Comparison of ENCODE assay signal across 15 cellular contexts in genomic region chr10:17536221-17536620, GRCh38.
A peak's percentile ranks its signal among the peaks of the same experiment; 100 is the strongest.
DNase-seq lines count a peak whose midpoint lies in the region; ATAC-seq and TF ChIP-seq lines count a peak whose summit lies in the region.
"Had no signal": no experiment of that assay in that cellular context is flagged by ENCODE, and none has a peak within 500 bp of the region (broad histone marks: within the 10 kb centered on the region; RNA-seq: fewer than 3 reads in every experiment).

No MANE protein-coding gene starts in this region.

- no peak overlapping the region for H3K4me3 Mint-ChIP-seq in natural killer cell treated with Interleukin-12 subunit alpha and Interleukin-12 subunit beta and Interleukin-15 and Interleukin-18, amount 100 ng/mL, for 72 hours
- no peak overlapping the region for H3K4me3 Mint-ChIP-seq in effector memory CD8-positive, alpha-beta T cell
- H3K4me3 Mint-ChIP-seq: CD4-positive, alpha-beta memory T cell had no signal

- H3K27me3 ChIP-seq in A673 (replicated peaks; ENCODE audit: insufficient read depth, low read depth, low read length, poor library complexity) = no peaks in the 10 kb centered on the region
- no peaks in the 10 kb centered on the region for H3K27me3 ChIP-seq in GM23248 (replicated peaks; ENCODE audit: insufficient read depth)
- H3K27me3 ChIP-seq in fibroblast of lung (ENCODE audit: control insufficient read depth, insufficient read depth, low read length) = no peaks in the 10 kb centered on the region
- H3K27me3 ChIP-seq: BE2C had no signal

- peaks cover 3% of the 10 kb centered on the region for H3K4me1 ChIP-seq in A673 (ENCODE audit: insufficient read depth, low read length, poor library complexity, severe bottlenecking)
- H3K4me1 ChIP-seq in GM23248 (ENCODE audit: insufficient read depth) = no peaks in the 10 kb centered on the region
- no peaks in the 10 kb centered on the region for H3K4me1 ChIP-seq in fibroblast of lung (ENCODE audit: control insufficient read depth, extremely low read depth, insufficient read depth, low read length)
- H3K4me1 ChIP-seq: BE2C had no signal

- POLR2A ChIA-PET in A673 (lab: Charles Lee; ENCODE audit: low non-redundant PET) = no interaction called here

- H3K9me3 ChIP-seq in A673 (ENCODE audit: low read depth, low read length, poor library complexity, severe bottlenecking) (no peaks in the 10 kb centered on the region), GM23248 (ENCODE audit: low read depth) (no peaks in the 10 kb centered on the region), fibroblast of lung (ENCODE audit: control insufficient read depth, insufficient read depth, low read depth, low read length) (no peaks in the 10 kb centered on the region)
- H3K9me3 ChIP-seq: BE2C had no signal

- no peaks in the 10 kb centered on the region for H3K9me2 ChIP-seq in GM23248 (ENCODE audit: insufficient read depth)

- WGBS in GM23248 (ENCODE audit: low coverage in 1 of 2, low lambda C conversion rate in 2 of 2, missing lambda C conversion rate in 2 of 2), 2 experiments = 18 to 30% methylated on average over 3 of the region's 3 CpGs

- no peaks in the 10 kb centered on the region for H3K36me3 Mint-ChIP-seq in natural killer cell treated with Interleukin-12 subunit alpha and Interleukin-12 subunit beta and Interleukin-15 and Interleukin-18, amount 100 ng/mL, for 72 hours
- no peaks in the 10 kb centered on the region for H3K36me3 Mint-ChIP-seq in effector memory CD8-positive, alpha-beta T cell (ENCODE audit: insufficient read depth)
- H3K36me3 Mint-ChIP-seq: CD4-positive, alpha-beta memory T cell had no signal

- CTCF ChIA-PET in A673 (lab: Charles Lee) = no interaction called here

- H2AFZ ChIP-seq in GM23248 (peak overlapping the region; percentile 38; the same call in 1 of the 2 replicates), fibroblast of lung (ENCODE audit: low read length) (peak overlapping the region; percentile 52)

- intact Hi-C loops in A673 (cut with micrococcal nuclease; ENCODE audit: unreplicated experiment) = no loop called here

- H3K4me2 ChIP-seq in GM23248 (ENCODE audit: unreplicated experiment) (no peak overlapping the region), fibroblast of lung (ENCODE audit: extremely low read depth, insufficient read depth, low read length) (no peak overlapping the region)

- peak; percentile 19 for DNase-seq in A673 (ENCODE audit: low spot score)
- no peak for DNase-seq in GM23248
- DNase-seq in NCI-H82 treated with DMSO at 0.1 percent for 48 hours (lab: John Stamatoyannopoulos, UW; ENCODE audit: unreplicated experiment) = peak; percentile 8
- DNase-seq in fibroblast of lung (ENCODE audit: low read depth in 2 of 2) = no peak
- DNase-seq in natural killer cell treated with Interleukin-12 subunit alpha and Interleukin-12 subunit beta and Interleukin-15 and Interleukin-18, amount 100 ng/mL, for 72 hours (ENCODE audit: low spot score) = no peak
- no peak for DNase-seq in GM03348 (ENCODE audit: low spot score)
- DNase-seq in G401 (ENCODE audit: low spot score) = no peak
- no peak for DNase-seq in effector memory CD8-positive, alpha-beta T cell
- DNase-seq: BE2C; CD4-positive, alpha-beta memory T cell; DMS79 had no signal

- no peaks in the 10 kb centered on the region for H3F3A ChIP-seq in GM23248 (ENCODE audit: insufficient read depth)

- H3K27me3 Mint-ChIP-seq in natural killer cell treated with Interleukin-12 subunit alpha and Interleukin-12 subunit beta and Interleukin-15 and Interleukin-18, amount 100 ng/mL, for 72 hours = peaks cover 0 to 2% of the 10 kb centered on the region in 2 donors
- H3K27me3 Mint-ChIP-seq in effector memory CD8-positive, alpha-beta T cell = no peaks in the 10 kb centered on the region

- no peak for ATAC-seq in natural killer cell treated with Interleukin-12 subunit alpha and Interleukin-12 subunit beta and Interleukin-15 and Interleukin-18, amount 100 ng/mL, for 72 hours
- no peak for ATAC-seq in effector memory CD8-positive, alpha-beta T cell (replicated peaks)
- ATAC-seq: HCT116, HepG2 had no signal

- no peak for TF ChIP-seq CTCF in A673 (conservative IDR thresholded peaks at IDR 0.05; ENCODE audit: low read depth, low read length)
- TF ChIP-seq CTCF in fibroblast of lung (conservative IDR thresholded peaks at IDR 0.05 in 1 of 2, IDR thresholded peaks at IDR 0.05 in 1 of 2; ENCODE audit: low read depth in 1 of 2, low read length in 2 of 2) = no peak

- no peak overlapping the region for H3K27ac ChIP-seq in A673 (ENCODE audit: low read depth, low read length, poor library complexity, severe bottlenecking)
- H3K27ac ChIP-seq in GM23248 = no peak overlapping the region
- no peak overlapping the region for H3K27ac ChIP-seq in fibroblast of lung (ENCODE audit: insufficient read depth, low read length)
- H3K27ac ChIP-seq: 22Rv1, C4-2B had no signal

- H3K9me3 Mint-ChIP-seq in natural killer cell treated with Interleukin-12 subunit alpha and Interleukin-12 subunit beta and Interleukin-15 and Interleukin-18, amount 100 ng/mL, for 72 hours = no peaks in the 10 kb centered on the region
- H3K9me3 Mint-ChIP-seq in effector memory CD8-positive, alpha-beta T cell = peaks cover 0 to 10% of the 10 kb centered on the region in 2 donors

- no peaks in the 10 kb centered on the region for H3K36me3 ChIP-seq in A673 (ENCODE audit: insufficient read depth, low read length, poor library complexity, severe bottlenecking)
- no peaks in the 10 kb centered on the region for H3K36me3 ChIP-seq in GM23248 (ENCODE audit: low read depth)
- H3K36me3 ChIP-seq in fibroblast of lung (ENCODE audit: control insufficient read depth, insufficient read depth, low read length) = no peaks in the 10 kb centered on the region
- H3K36me3 ChIP-seq: BE2C had no signal

- in situ Hi-C loops in GM23248 (cut with MboI) = no loop called here
- in situ Hi-C loops in G401 (cut with HindIII; ENCODE audit: low sequenced_read_pairs) = no loop called here

- H3K4me1 Mint-ChIP-seq in natural killer cell treated with Interleukin-12 subunit alpha and Interleukin-12 subunit beta and Interleukin-15 and Interleukin-18, amount 100 ng/mL, for 72 hours (ENCODE audit: low read depth in 2 of 2) = peaks cover 0 to 5% of the 10 kb centered on the region in 2 donors
- H3K4me1 Mint-ChIP-seq in effector memory CD8-positive, alpha-beta T cell (ENCODE audit: low read depth in 2 of 2) = no peaks in the 10 kb centered on the region
- H3K4me1 Mint-ChIP-seq: CD4-positive, alpha-beta memory T cell had no signal

- H3K9ac ChIP-seq in GM23248 (no peak overlapping the region), fibroblast of lung (ENCODE audit: insufficient read depth, low read length) (no peak overlapping the region)

- H3K4me3 ChIP-seq in A673 (ENCODE audit: low read depth, low read length, poor library complexity, severe bottlenecking) (no peak overlapping the region), GM23248 (no peak overlapping the region), fibroblast of lung (replicated peaks in 1 of 4; ENCODE audit: control extremely low read depth in 1 of 4, insufficient read depth in 1 of 4, low read depth in 3 of 4, low read length in 4 of 4) (no peak overlapping the region)

- H4K20me1 ChIP-seq in GM23248 (ENCODE audit: insufficient read depth) (no peaks in the 10 kb centered on the region), fibroblast of lung (ENCODE audit: control insufficient read depth, extremely low read depth, insufficient read depth, low read length) (no peaks in the 10 kb centered on the region)

- no TSS peak for BruUV-seq in A673 (replicated peaks; lab: Mats Ljungman, UMichigan)

- H3K79me2 ChIP-seq in GM23248 (ENCODE audit: insufficient read depth) (no peaks in the 10 kb centered on the region), fibroblast of lung (ENCODE audit: control insufficient read depth, insufficient read depth, low read length) (no peaks in the 10 kb centered on the region)

- H3K27ac Mint-ChIP-seq in natural killer cell treated with Interleukin-12 subunit alpha and Interleukin-12 subunit beta and Interleukin-15 and Interleukin-18, amount 100 ng/mL, for 72 hours = no peak overlapping the region
- no peak overlapping the region for H3K27ac Mint-ChIP-seq in effector memory CD8-positive, alpha-beta T cell

Comparison
In these comparisons a context has a peak if more than half of its experiments do, and no peak if none do; other contexts are left out.
1. DNase-seq: peak in A673 (single experiment) and NCI-H82 treated with DMSO at 0.1 percent for 48 hours (single experiment); none in GM23248 (single experiment), fibroblast of lung (0 of 2), natural killer cell treated with Interleukin-12 subunit alpha and Interleukin-12 subunit beta and Interleukin-15 and Interleukin-18, amount 100 ng/mL, for 72 hours (single experiment), GM03348 (single experiment), G401 (single experiment) and effector memory CD8-positive, alpha-beta T cell (0 of 3).